ENCODE assay signal across 9 cellular contexts in the genomic region with DNA sequence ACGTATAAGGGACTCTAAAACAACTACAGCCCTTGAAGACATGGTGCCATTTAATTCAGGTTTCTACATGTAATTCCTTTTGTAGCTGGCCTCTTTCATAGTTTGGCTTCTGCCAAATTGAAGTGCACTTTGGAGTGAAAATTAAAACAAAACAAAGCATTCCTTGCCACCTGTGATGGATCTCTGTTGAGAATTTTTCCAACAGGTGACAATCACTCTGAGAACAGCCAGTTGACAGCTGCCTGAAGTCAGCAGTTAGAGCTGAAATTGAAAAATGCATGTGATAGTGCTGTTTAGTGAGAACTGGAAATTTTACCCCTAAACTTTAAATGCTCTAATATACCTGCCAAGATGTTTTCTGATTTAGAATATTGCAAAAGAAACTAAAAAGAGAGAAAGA.
"Had no signal": no experiment of that assay in that cellular context is flagged by ENCODE, and none has a peak within 500 bp of the region (broad histone marks: within the 10 kb centered on the region; RNA-seq: fewer than 3 reads in every experiment).

No MANE protein-coding gene starts in this region.

- H3K4me3 ChIP-seq: GM23248, GM23338, HAP-1 had no signal

- H3K4me2 ChIP-seq: GM23338 had no signal

- ATAC-seq: GM23338, HCT116 had no signal

- H3K9ac ChIP-seq: GM23248 had no signal

- H3K9me3 ChIP-seq: HAP-1 had no signal

- H3K36me3 ChIP-seq: HAP-1 had no signal

- H2AFZ ChIP-seq: GM23248, GM23338 had no signal

- H3K27ac ChIP-seq: GM23248 had no signal

- DNase-seq: GOT3, H7, H9, HCEC 1CT, HFFc6 had no signal
